In genomic region chr7:117008849-117009531, GRCh38 we compare ENCODE assay signal across 11 cellular contexts. TPM values are rescaled to one million over a fixed set of nuclear protein-coding genes. Genes with fewer than 3 reads are reported as not detected.
A peak's percentile ranks its signal among the peaks of the same experiment; 100 is the strongest.
DNase-seq lines count a peak whose midpoint lies in the region; ATAC-seq, FAIRE-seq and TF ChIP-seq lines count a peak whose summit lies in the region.
"Had no signal": no experiment of that assay in that cellular context is flagged by ENCODE, and none has a peak within 500 bp of the region (broad histone marks: within the 10 kb centered on the region; RNA-seq: fewer than 3 reads in every experiment).

No MANE protein-coding gene starts in this region.

- H4K20me1 ChIP-seq in BLaER1 treated with 17β-estradiol and CSF1 and Interleukin-3, amounts not matched to agents 10 nM and 100 nM: peaks cover 9 to 36% (median 23%) of the 10 kb centered on the region in 11 experiments; a peak in 16 of 22 replicates

- H3K9me3 ChIP-seq in BLaER1 treated with 17β-estradiol and CSF1 and Interleukin-3, amounts not matched to agents 10 nM and 100 nM (replicated peaks in 1 of 11): no peaks in the 10 kb centered on the region
- H3K9me3 ChIP-seq in SK-N-MC (ENCODE audit: low read depth, low read length): no peaks in the 10 kb centered on the region
- H3K9me3 ChIP-seq in A673 (ENCODE audit: low read depth, low read length, poor library complexity, severe bottlenecking): no peaks in the 10 kb centered on the region
- no peaks in the 10 kb centered on the region for H3K9me3 ChIP-seq in ascending aorta
- H3K9me3 ChIP-seq: esophagus squamous epithelium, neutrophil had no signal

- ATAC-seq in GM21619 (IDR thresholded peaks at IDR 0.05; ENCODE audit: unreplicated experiment): peak; percentile 13

- H3K4me2 ChIP-seq in BLaER1 treated with 17β-estradiol and CSF1 and Interleukin-3, amounts not matched to agents 10 nM and 100 nM: peak overlapping the region; percentile 36 to 68 (median 57); a peak in 20 of 22 replicates

- no peak for FAIRE-seq in GM12892 (lab: Jason Lieb, UNC)

- peaks cover 26 to 50% (median 33%) of the 10 kb centered on the region in 10 experiments for H3K4me1 ChIP-seq in BLaER1 treated with 17β-estradiol and CSF1 and Interleukin-3, amounts not matched to agents 10 nM and 100 nM
- H3K4me1 ChIP-seq in A673 (ENCODE audit: insufficient read depth, low read length, poor library complexity, severe bottlenecking) (peaks cover 6% of the 10 kb centered on the region), ascending aorta (peaks cover 10 to 32% of the 10 kb centered on the region in 2 donors)

- intact Hi-C loops in A673 (cut with micrococcal nuclease; ENCODE audit: unreplicated experiment): no loop called here
- intact Hi-C loops in ascending aorta (cut with DNase I): no loop called here

- CTCF ChIA-PET in A673 (lab: Charles Lee): no interaction called here

- POLR2A ChIA-PET in A673 (lab: Charles Lee; ENCODE audit: low non-redundant PET): no interaction called here

- no peak overlapping the region for H3K4me3 ChIP-seq in BLaER1 treated with 17β-estradiol and CSF1 and Interleukin-3, amounts not matched to agents 10 nM and 100 nM
- H3K4me3 ChIP-seq in SK-N-MC (no peak overlapping the region), fibroblast of pulmonary artery (replicated peaks; ENCODE audit: low read depth, low read length) (no peak overlapping the region), A673 (ENCODE audit: low read depth, low read length, poor library complexity, severe bottlenecking) (no peak overlapping the region), ascending aorta (no peak overlapping the region)
- H3K4me3 ChIP-seq: esophagus squamous epithelium had no signal

- no peaks in the 10 kb centered on the region for H3K36me3 ChIP-seq in BLaER1 treated with 17β-estradiol and CSF1 and Interleukin-3, amounts not matched to agents 10 nM and 100 nM
- H3K36me3 ChIP-seq in SK-N-MC (ENCODE audit: insufficient read depth, low read length) (no peaks in the 10 kb centered on the region), A673 (ENCODE audit: insufficient read depth, low read length, poor library complexity, severe bottlenecking) (no peaks in the 10 kb centered on the region), ascending aorta (no peaks in the 10 kb centered on the region)
- H3K36me3 ChIP-seq: esophagus squamous epithelium, neutrophil had no signal

- peak; percentile 32 for DNase-seq in SK-N-MC (ENCODE audit: low read depth, low spot score)
- peak; percentile 70 for DNase-seq in fibroblast of pulmonary artery (ENCODE audit: low read depth)
- DNase-seq in HT-29 (ENCODE audit: low spot score): no peak
- DNase-seq in A673 (ENCODE audit: low spot score): no peak
- no peak for DNase-seq in GM12892 (ENCODE audit: insufficient read length)
- no peak for DNase-seq in ascending aorta (ENCODE audit: low spot score in 2 of 2)
- DNase-seq: DMS79 treated with DMSO at 0.1 percent for 48 hours, esophagus squamous epithelium had no signal

- no peak overlapping the region for H3K9ac ChIP-seq in BLaER1 treated with 17β-estradiol and CSF1 and Interleukin-3, amounts not matched to agents 10 nM and 100 nM
- no peak overlapping the region for H3K9ac ChIP-seq in SK-N-MC (ENCODE audit: insufficient read length)

- no TSS peak for BruUV-seq in A673 (replicated peaks; lab: Mats Ljungman, UMichigan)

- TF ChIP-seq POLR2A in GM12892 (IDR thresholded peaks at IDR 0.05; ENCODE audit: low read depth, low read length): no peak

- H3K27me3 ChIP-seq in BLaER1 treated with 17β-estradiol and CSF1 and Interleukin-3, amounts not matched to agents 10 nM and 100 nM: peaks cover 0 to 51% (median 0%) of the 10 kb centered on the region in 11 experiments; a peak in 7 of 22 replicates
- no peaks in the 10 kb centered on the region for H3K27me3 ChIP-seq in A673 (replicated peaks; ENCODE audit: insufficient read depth, low read depth, low read length, poor library complexity)
- no peaks in the 10 kb centered on the region for H3K27me3 ChIP-seq in ascending aorta
- H3K27me3 ChIP-seq: esophagus squamous epithelium had no signal

- no peak overlapping the region for H3K27ac ChIP-seq in BLaER1 treated with 17β-estradiol and CSF1 and Interleukin-3, amounts not matched to agents 10 nM and 100 nM
- H3K27ac ChIP-seq in SK-N-MC (no peak overlapping the region), A673 (ENCODE audit: low read depth, low read length, poor library complexity, severe bottlenecking) (no peak overlapping the region), ascending aorta (no peak overlapping the region)
- H3K27ac ChIP-seq: esophagus squamous epithelium, neutrophil had no signal

- TF ChIP-seq CTCF in fibroblast of pulmonary artery (IDR thresholded peaks at IDR 0.05; ENCODE audit: low read length, missing control alignments) (no peak), A673 (conservative IDR thresholded peaks at IDR 0.05; ENCODE audit: low read depth, low read length) (no peak), ascending aorta (IDR thresholded peaks at IDR 0.05) (no peak)

RNA-seq across cellular contexts. Expression of gene ST7, which starts 55.7 kb away (rescaled TPM):
- total RNA-seq in HT-29 (2014; rRNA removed; shearing (Covaris generic)): 19.4 and 28.8 TPM in 2 replicates
- total RNA-seq in A673 (2021) (19.7 and 24.3 TPM in 2 replicates), ascending aorta (19.2 TPM)
- 61.1 TPM for polyA plus RNA-seq in GM12892 (2012; ENCODE audit: missing spikeins)

Comparison
In these comparisons a context has a peak if more than half of its experiments do, and no peak if none do; other contexts are left out.
1. DNase-seq: peak in SK-N-MC (single experiment) and fibroblast of pulmonary artery (single experiment); none in HT-29 (single experiment), A673 (single experiment), GM12892 (single experiment) and ascending aorta (0 of 2).